In the genomic region with DNA sequence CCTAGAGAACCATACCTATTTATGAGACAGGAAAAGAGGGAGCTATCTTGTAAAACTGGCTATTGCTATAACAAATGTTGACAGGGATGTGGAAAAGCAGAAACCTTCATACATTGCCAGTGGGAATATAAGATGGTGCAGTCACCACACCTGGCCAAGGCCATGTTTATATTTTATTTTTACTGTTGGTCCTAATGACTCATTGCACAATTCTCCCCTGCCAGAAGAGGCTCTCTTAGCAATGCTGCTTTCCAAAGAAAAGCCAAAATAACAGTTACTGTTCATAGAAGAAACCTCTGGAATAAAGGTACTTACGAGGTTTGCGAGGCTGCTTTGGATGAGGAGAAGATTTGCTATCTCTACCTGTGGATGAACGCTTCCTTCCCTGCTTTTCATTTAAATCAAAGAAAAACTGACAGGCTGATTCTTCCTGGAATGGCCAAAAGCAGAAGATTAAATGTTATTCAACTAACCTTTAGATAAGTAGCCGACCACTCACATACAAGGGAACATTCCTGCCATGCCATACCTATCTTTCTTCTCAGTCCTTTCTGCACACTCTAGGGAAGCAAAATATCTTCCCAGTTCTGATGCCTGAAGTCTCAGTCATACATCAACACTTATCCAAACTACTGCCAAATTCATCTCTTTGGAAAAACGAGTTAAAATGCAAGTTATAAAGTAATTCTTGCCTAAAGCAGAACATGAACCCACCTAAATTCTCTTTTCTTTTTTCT, we compare ENCODE assay signal across 19 cellular contexts.
"Had no signal": no experiment of that assay in that cellular context is flagged by ENCODE, and none has a peak within 500 bp of the region (broad histone marks: within the 10 kb centered on the region; RNA-seq: fewer than 3 reads in every experiment).

No MANE protein-coding gene starts in this region.

- H3K4me1 ChIP-seq: breast epithelium, transverse colon, vagina had no signal

- H3K4me3 ChIP-seq: breast epithelium, transverse colon, vagina had no signal

- H3K4me1 Mint-ChIP-seq: activated naive CD8-positive, alpha-beta T cell treated with anti-CD3 and anti-CD28 coated beads, Interleukin-2, amount 10 ng/mL, durations not matched to agents 7 days and 5 days had no signal

- DNase-seq: activated naive CD4-positive, alpha-beta T cell; activated naive CD8-positive, alpha-beta T cell treated with anti-CD3 and anti-CD28 coated beads, Interleukin-2, amount 10 ng/mL, durations not matched to agents 7 days and 5 days; anterior cingulate cortex; effector CD8-positive, alpha-beta T cell; left cardiac atrium; posterior cingulate gyrus; retina; stimulated activated CD4-positive, alpha-beta T cell treated with anti-CD3 and anti-CD28 coated beads, Interleukin-12 subunit alpha, Interleukin-12 subunit beta, amount 100 ng/mL, for 4 hours; stimulated activated CD4-positive, alpha-beta T cell treated with anti-CD3 and anti-CD28 coated beads, Interleukin-1b, Interleukin-23, amount 100 ng/mL, for 48 hours; transverse colon had no signal

- H3K27ac ChIP-seq: breast epithelium, neutrophil, transverse colon, vagina had no signal

- H3K27me3 Mint-ChIP-seq: activated naive CD8-positive, alpha-beta T cell treated with anti-CD3 and anti-CD28 coated beads, Interleukin-2, amount 10 ng/mL, durations not matched to agents 7 days and 5 days; dendritic cell treated with granulocyte-macrophage colony-stimulating factor and Interleukin-4, amounts not matched to agents 40 ng/mL and 50 ng/mL, for 4 days; natural killer cell treated with Interleukin-12 subunit alpha and Interleukin-12 subunit beta and Interleukin-15 and Interleukin-18, amount 100 ng/mL, for 72 hours; stimulated activated naive CD8-positive, alpha-beta T cell treated with anti-CD3 and anti-CD28 coated beads, Interleukin-15, Interleukin-2, amounts not matched to agents 100 ng/mL and 50 ng/mL, for 24 hours had no signal

- H3K9me3 Mint-ChIP-seq: activated naive CD8-positive, alpha-beta T cell treated with anti-CD3 and anti-CD28 coated beads, Interleukin-2, amount 10 ng/mL, durations not matched to agents 7 days and 5 days; dendritic cell treated with granulocyte-macrophage colony-stimulating factor and Interleukin-4, amounts not matched to agents 40 ng/mL and 50 ng/mL, for 4 days; natural killer cell treated with Interleukin-12 subunit alpha and Interleukin-12 subunit beta and Interleukin-15 and Interleukin-18, amount 100 ng/mL, for 72 hours; stimulated activated naive CD8-positive, alpha-beta T cell treated with anti-CD3 and anti-CD28 coated beads, Interleukin-15, Interleukin-2, amounts not matched to agents 100 ng/mL and 50 ng/mL, for 24 hours; T-helper 1 cell treated with Interleukin-12 subunit alpha and Interleukin-12 subunit beta and Interleukin-4 antibody, amounts not matched to agents 30 μg/mL and 1 μg/mL, for 36 hours had no signal

- H3K27me3 ChIP-seq: breast epithelium, neutrophil, transverse colon, vagina had no signal

- H3K9me3 ChIP-seq: breast epithelium, neutrophil, transverse colon, vagina had no signal

- ATAC-seq: activated CD4-positive, CD25-positive, alpha-beta regulatory T cell treated with anti-CD3 and anti-CD28 coated beads, Interleukin-2, amount 50 U/mL, for 24 hours; esophagus mucosa; natural killer cell treated with Interleukin-12 subunit alpha and Interleukin-12 subunit beta and Interleukin-15 and Interleukin-18, amount 100 ng/mL, for 72 hours had no signal

- H3K4me3 Mint-ChIP-seq: activated naive CD8-positive, alpha-beta T cell treated with anti-CD3 and anti-CD28 coated beads, Interleukin-2, amount 10 ng/mL, durations not matched to agents 7 days and 5 days; dendritic cell treated with granulocyte-macrophage colony-stimulating factor and Interleukin-4, amounts not matched to agents 40 ng/mL and 50 ng/mL, for 4 days; natural killer cell treated with Interleukin-12 subunit alpha and Interleukin-12 subunit beta and Interleukin-15 and Interleukin-18, amount 100 ng/mL, for 72 hours; stimulated activated naive CD8-positive, alpha-beta T cell treated with anti-CD3 and anti-CD28 coated beads, Interleukin-15, Interleukin-2, amounts not matched to agents 100 ng/mL and 50 ng/mL, for 24 hours; T-helper 1 cell treated with Interleukin-12 subunit alpha and Interleukin-12 subunit beta and Interleukin-4 antibody, amounts not matched to agents 30 μg/mL and 1 μg/mL, for 36 hours had no signal

- H3K27ac Mint-ChIP-seq: activated naive CD8-positive, alpha-beta T cell treated with anti-CD3 and anti-CD28 coated beads, Interleukin-2, amount 10 ng/mL, durations not matched to agents 7 days and 5 days; dendritic cell treated with granulocyte-macrophage colony-stimulating factor and Interleukin-4, amounts not matched to agents 40 ng/mL and 50 ng/mL, for 4 days; natural killer cell treated with Interleukin-12 subunit alpha and Interleukin-12 subunit beta and Interleukin-15 and Interleukin-18, amount 100 ng/mL, for 72 hours; stimulated activated naive CD8-positive, alpha-beta T cell treated with anti-CD3 and anti-CD28 coated beads, Interleukin-15, Interleukin-2, amounts not matched to agents 100 ng/mL and 50 ng/mL, for 24 hours; T-helper 1 cell treated with Interleukin-12 subunit alpha and Interleukin-12 subunit beta and Interleukin-4 antibody, amounts not matched to agents 30 μg/mL and 1 μg/mL, for 36 hours had no signal

- H3K36me3 ChIP-seq: breast epithelium had no signal
